7 cellular contexts compared by ENCODE assay signal in genomic region chr17:30969989-30970680, GRCh38. TPM values are rescaled to one million over a fixed set of nuclear protein-coding genes. Genes with fewer than 3 reads are reported as not detected.
DNase-seq lines count a peak whose midpoint lies in the region; ATAC-seq and TF ChIP-seq lines count a peak whose summit lies in the region.

No MANE protein-coding gene starts in this region.

- H3K27me3 Mint-ChIP-seq in MCF 10A (ENCODE audit: insufficient read depth, unreplicated experiment), result no peaks in the 10 kb centered on the region

- peak overlapping the region; percentile 99 for H3K27ac Mint-ChIP-seq in MCF 10A (ENCODE audit: low read depth, unreplicated experiment)

- WGBS in stomach, 5 donors, result 8 to 10% (median 10%) methylated on average over 23 of the region's 23 CpGs

- intact Hi-C loops in MCF 10A (cut with micrococcal nuclease), result no loop called here
- intact Hi-C loops in stomach (cut with DNase I; ENCODE audit: low total_unique reads), result no loop called here

- H3K4me1 ChIP-seq in stomach, result peaks cover 18 to 36% (median 24%) of the 10 kb centered on the region in 4 donors

- H3K4me3 ChIP-seq in stomach, result peak overlapping the region; percentile 57 to 82 (median 68)

- no peak for TF ChIP-seq POLR2A in stomach (IDR thresholded peaks at IDR 0.05)

- ATAC-seq in GM18909 (IDR thresholded peaks at IDR 0.05; ENCODE audit: poor library complexity, unreplicated experiment) (peak; percentile 35), HG02970 (IDR thresholded peaks at IDR 0.05; ENCODE audit: low FRiP score, unreplicated experiment) (no peak)

- no peaks in the 10 kb centered on the region for H3K9me3 ChIP-seq in stomach

- no TSS peak for BruUV-seq in MCF 10A (replicated peaks; lab: Mats Ljungman, UMichigan)

- no peaks in the 10 kb centered on the region for H3K9me3 Mint-ChIP-seq in MCF 10A (ENCODE audit: unreplicated experiment)

- H3K27ac ChIP-seq in stomach, result peak overlapping the region; percentile 92 to 99 (median 97)

- no peak for TF ChIP-seq CTCF in MCF 10A (IDR thresholded peaks at IDR 0.05; ENCODE audit: unreplicated experiment)
- no peak for TF ChIP-seq CTCF in stomach (IDR thresholded peaks at IDR 0.05)

- POLR2A ChIA-PET in MCF 10A (lab: Yijun Ruan, JAX), result interaction anchor here (0.6 to 6.4 kb wide), 32 partner anchors 11 to 1198 kb away, joined by 3 to 108 read pairs (median 4); partner anchors contain the start of genes CRLF3, EVI2B, NF1 and TEFM

- H3K27me3 ChIP-seq in stomach, result no peaks in the 10 kb centered on the region

- TF ChIP-seq EP300 in stomach (IDR thresholded peaks at IDR 0.05), result no peak

- peak; percentile 30 for DNase-seq in NCI-H510A (lab: John Stamatoyannopoulos, UW)
- DNase-seq in MCF 10A (ENCODE audit: unreplicated experiment), result peak; percentile 58
- DNase-seq in kidney tubule cell (ENCODE audit: low spot score), result peak; percentile 47
- DNase-seq in stomach, result peak; percentile 26
- no peak for DNase-seq in NCI-H1694 (lab: John Stamatoyannopoulos, UW)

- H3K36me3 Mint-ChIP-seq in MCF 10A (ENCODE audit: insufficient read depth, unreplicated experiment), result peaks cover 33% of the 10 kb centered on the region

- peaks cover 11% of the 10 kb centered on the region for H3K4me1 Mint-ChIP-seq in MCF 10A (ENCODE audit: insufficient read depth, unreplicated experiment)

- peaks cover 0 to 6% (median 2%) of the 10 kb centered on the region in 4 donors for H3K36me3 ChIP-seq in stomach

- CTCF ChIA-PET in MCF 10A (lab: Yijun Ruan, JAX), result interaction anchor here (0.6 to 2.1 kb wide), 9 partner anchors 13 to 541 kb away, joined by 3 to 8 read pairs (median 3); no protein-coding TSS in a partner anchor

- H3K4me3 Mint-ChIP-seq in MCF 10A (ENCODE audit: unreplicated experiment), result peak overlapping the region; percentile 99

RNA-seq across cellular contexts. Expression of gene RNF135, which starts 0.7 kb away (rescaled TPM):
- total RNA-seq in MCF 10A (2022) (20.1 and 31.0 TPM in 2 replicates), stomach (10 to 100 TPM in 1 of 5 donors, 1 to 10 TPM in 4; 1.8 to 18.7 (median 7.0) TPM)
- polyA plus RNA-seq in stomach, result 10 to 100 TPM; 11.5 to 15.0 (median 13.0) TPM

RNA-seq across cellular contexts. Expression of gene ADAP2, which starts 48.4 kb away (rescaled TPM):
- total RNA-seq in MCF 10A (2022) (1.3 and 2.2 TPM in 2 replicates), stomach (10 to 100 TPM in 1 of 5 donors, 1 to 10 TPM in 3, not detected in 1; 4.6 to 28.7 (median 8.4) TPM)
- 10 to 100 TPM in 1 of 3 donors, 1 to 10 TPM in 2; 1.8 to 10.0 (median 6.1) TPM for polyA plus RNA-seq in stomach
